Comparison of ENCODE assay signal across 10 cellular contexts in the genomic region with DNA sequence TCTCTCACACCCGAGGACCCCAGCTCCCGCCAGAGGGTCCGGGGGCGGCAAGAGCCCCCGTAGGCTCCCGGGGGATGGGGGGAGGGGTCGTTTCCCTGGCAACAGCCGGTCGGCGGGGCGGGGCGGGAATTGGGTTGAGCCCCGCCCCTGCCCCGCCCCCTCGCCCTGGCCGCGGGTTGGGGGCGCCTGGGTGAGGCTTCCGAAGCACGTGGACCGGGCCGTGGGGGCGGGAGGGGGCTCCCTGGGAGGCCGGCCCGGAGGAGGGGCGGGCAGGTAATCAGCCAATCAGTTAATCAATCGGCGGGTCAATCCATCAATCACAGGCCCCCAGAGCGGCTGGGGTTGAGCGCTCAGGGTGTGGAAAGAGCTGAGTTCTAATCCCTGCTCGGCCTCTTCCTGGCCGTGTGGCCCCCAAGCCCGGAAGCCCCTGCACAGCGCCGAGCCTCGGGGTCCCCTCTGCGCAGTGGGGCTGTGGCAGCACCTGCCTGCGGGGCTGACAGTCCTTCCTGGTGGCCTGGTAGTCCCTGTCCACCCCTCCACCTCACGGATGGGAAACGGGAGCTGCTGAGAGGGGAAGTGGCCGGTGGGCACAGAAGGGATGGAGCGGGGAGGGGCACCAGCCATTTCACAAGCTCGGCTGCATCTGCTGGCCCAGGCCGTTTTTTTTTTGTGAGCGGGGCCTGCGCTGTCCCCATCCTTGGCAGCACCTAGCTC.
A peak's percentile ranks its signal among the peaks of the same experiment; 100 is the strongest.
DNase-seq lines count a peak whose midpoint lies in the region; ATAC-seq and TF ChIP-seq lines count a peak whose summit lies in the region.
"Had no signal": no experiment of that assay in that cellular context is flagged by ENCODE, and none has a peak within 500 bp of the region (broad histone marks: within the 10 kb centered on the region; RNA-seq: fewer than 3 reads in every experiment).

No MANE protein-coding gene starts in this region.

- H4K8ac ChIP-seq in mesendoderm (ENCODE audit: low read depth, low read length): no peak overlapping the region

- H4K5ac ChIP-seq in mesendoderm (ENCODE audit: low read length): no peak overlapping the region

- peak overlapping the region; percentile 85 for H3K9ac ChIP-seq in mesendoderm (ENCODE audit: low read length)

- H3K27ac ChIP-seq in mesendoderm (ENCODE audit: low read depth, low read length) (peak overlapping the region; percentile 91), uterus (peak overlapping the region; percentile 83)

- no peak overlapping the region for H3K27ac Mint-ChIP-seq in natural killer cell treated with Interleukin-12 subunit alpha and Interleukin-12 subunit beta and Interleukin-15 and Interleukin-18, amount 100 ng/mL, for 72 hours
- H3K27ac Mint-ChIP-seq in natural killer cell: peak overlapping the region in 1 of 2 donors; percentile 29
- peak overlapping the region; percentile 85 for H3K27ac Mint-ChIP-seq in dendritic cell treated with granulocyte-macrophage colony-stimulating factor and Interleukin-4, amounts not matched to agents 40 ng/mL and 50 ng/mL, for 4 days
- H3K27ac Mint-ChIP-seq: activated B cell treated with CpG ODN at 0.5 μM for 24 hours had no signal

- H3K27me3 ChIP-seq in mesendoderm (ENCODE audit: insufficient read depth, low read length, poor library complexity) (no peaks in the 10 kb centered on the region), uterus (no peaks in the 10 kb centered on the region)

- TF ChIP-seq CTCF in natural killer cell (IDR thresholded peaks at IDR 0.05): no peak
- TF ChIP-seq CTCF in uterus (IDR thresholded peaks at IDR 0.05): no peak

- DNase-seq in natural killer cell treated with Interleukin-12 subunit alpha and Interleukin-12 subunit beta and Interleukin-15 and Interleukin-18, amount 100 ng/mL, for 72 hours (ENCODE audit: low spot score): no peak
- no peak for DNase-seq in natural killer cell
- DNase-seq in mesendoderm: peak; percentile 90
- DNase-seq in uterus: peak; percentile 63 to 75
- DNase-seq in ureter (ENCODE audit: low spot score): no peak
- no peak for DNase-seq in SIG-M5 treated with dmso at 0.1 percent for 504 hours (lab: John Stamatoyannopoulos, UW; ENCODE audit: unreplicated experiment)
- DNase-seq in NOMO-1 treated with DMSO at 0.1 percent for 48 hours (lab: John Stamatoyannopoulos, UW; ENCODE audit: unreplicated experiment): no peak
- DNase-seq: activated B cell treated with CpG ODN at 0.5 μM for 24 hours, DMS53 had no signal

- H3K36me3 Mint-ChIP-seq in natural killer cell treated with Interleukin-12 subunit alpha and Interleukin-12 subunit beta and Interleukin-15 and Interleukin-18, amount 100 ng/mL, for 72 hours: no peaks in the 10 kb centered on the region
- no peaks in the 10 kb centered on the region for H3K36me3 Mint-ChIP-seq in natural killer cell
- H3K36me3 Mint-ChIP-seq in dendritic cell treated with granulocyte-macrophage colony-stimulating factor and Interleukin-4, amounts not matched to agents 40 ng/mL and 50 ng/mL, for 4 days (ENCODE audit: low read depth): no peaks in the 10 kb centered on the region

- H3K9me3 ChIP-seq in uterus: no peaks in the 10 kb centered on the region

- peaks cover 0 to 7% of the 10 kb centered on the region in 2 donors for H3K27me3 Mint-ChIP-seq in natural killer cell treated with Interleukin-12 subunit alpha and Interleukin-12 subunit beta and Interleukin-15 and Interleukin-18, amount 100 ng/mL, for 72 hours
- H3K27me3 Mint-ChIP-seq in natural killer cell (ENCODE audit: low read depth in 2 of 2): peaks cover 0 to 18% of the 10 kb centered on the region in 2 donors
- peaks cover 2% of the 10 kb centered on the region for H3K27me3 Mint-ChIP-seq in dendritic cell treated with granulocyte-macrophage colony-stimulating factor and Interleukin-4, amounts not matched to agents 40 ng/mL and 50 ng/mL, for 4 days

- no peaks in the 10 kb centered on the region for H3K79me1 ChIP-seq in mesendoderm (ENCODE audit: low read length)

- H3K36me3 ChIP-seq in mesendoderm (ENCODE audit: control insufficient read depth, insufficient read depth, low read length): no peaks in the 10 kb centered on the region
- no peaks in the 10 kb centered on the region for H3K36me3 ChIP-seq in uterus

- no peak overlapping the region for H3K23ac ChIP-seq in mesendoderm (ENCODE audit: low read length)

- H3K4ac ChIP-seq in mesendoderm (ENCODE audit: low read depth, low read length): peak overlapping the region; percentile 74

- peak overlapping the region; percentile 52 for H2BK5ac ChIP-seq in mesendoderm (ENCODE audit: low read length)

- peak overlapping the region; percentile 88 for H3K4me2 ChIP-seq in mesendoderm (ENCODE audit: low read length)

- no CpG with 5 or more reads among the region's 46 CpGs for WGBS in mesendoderm (ENCODE audit: extremely low coverage, insufficient coverage, low lambda C conversion rate)

- ATAC-seq in natural killer cell treated with Interleukin-12 subunit alpha and Interleukin-12 subunit beta and Interleukin-15 and Interleukin-18, amount 100 ng/mL, for 72 hours: no peak
- no peak for ATAC-seq in natural killer cell

- peak overlapping the region; percentile 16 for H2BK120ac ChIP-seq in mesendoderm (ENCODE audit: low read depth, low read length)

- no peaks in the 10 kb centered on the region for H3K79me2 ChIP-seq in mesendoderm (ENCODE audit: control insufficient read depth, insufficient read depth, low read length)

- H3K9me3 Mint-ChIP-seq in natural killer cell treated with Interleukin-12 subunit alpha and Interleukin-12 subunit beta and Interleukin-15 and Interleukin-18, amount 100 ng/mL, for 72 hours: no peaks in the 10 kb centered on the region
- no peaks in the 10 kb centered on the region for H3K9me3 Mint-ChIP-seq in natural killer cell
- H3K9me3 Mint-ChIP-seq in dendritic cell treated with granulocyte-macrophage colony-stimulating factor and Interleukin-4, amounts not matched to agents 40 ng/mL and 50 ng/mL, for 4 days: peaks cover 18% of the 10 kb centered on the region
- H3K9me3 Mint-ChIP-seq: activated B cell treated with CpG ODN at 0.5 μM for 24 hours had no signal

- peak overlapping the region; percentile 10 for H2BK15ac ChIP-seq in mesendoderm (replicated peaks; ENCODE audit: low read depth)

- peak overlapping the region; percentile 89 for H3K18ac ChIP-seq in mesendoderm (ENCODE audit: low read length)

- H3K4me1 ChIP-seq in mesendoderm (ENCODE audit: control insufficient read depth, low read depth, low read length): peaks cover 6% of the 10 kb centered on the region
- no peaks in the 10 kb centered on the region for H3K4me1 ChIP-seq in uterus

- H2AK5ac ChIP-seq in mesendoderm (ENCODE audit: low read length): no peak overlapping the region

- TF ChIP-seq POLR2A in uterus (IDR thresholded peaks at IDR 0.05): no peak

- H3K4me3 ChIP-seq in mesendoderm (ENCODE audit: low read length): peak overlapping the region; percentile 55
- H3K4me3 ChIP-seq in uterus: peak overlapping the region; percentile 32 to 47

- H3K4me3 Mint-ChIP-seq in natural killer cell treated with Interleukin-12 subunit alpha and Interleukin-12 subunit beta and Interleukin-15 and Interleukin-18, amount 100 ng/mL, for 72 hours: peak overlapping the region; percentile 39
- H3K4me3 Mint-ChIP-seq in natural killer cell: no peak overlapping the region
- peak overlapping the region; percentile 85 for H3K4me3 Mint-ChIP-seq in dendritic cell treated with granulocyte-macrophage colony-stimulating factor and Interleukin-4, amounts not matched to agents 40 ng/mL and 50 ng/mL, for 4 days

- peak overlapping the region; percentile 96 for H3K56ac ChIP-seq in mesendoderm (ENCODE audit: low read length)

- H3K4me1 Mint-ChIP-seq in natural killer cell treated with Interleukin-12 subunit alpha and Interleukin-12 subunit beta and Interleukin-15 and Interleukin-18, amount 100 ng/mL, for 72 hours (ENCODE audit: low read depth in 2 of 2): peaks cover 0 to 4% of the 10 kb centered on the region in 2 donors
- H3K4me1 Mint-ChIP-seq in natural killer cell: peaks cover 0 to 7% of the 10 kb centered on the region in 2 donors
- H3K4me1 Mint-ChIP-seq in dendritic cell treated with granulocyte-macrophage colony-stimulating factor and Interleukin-4, amounts not matched to agents 40 ng/mL and 50 ng/mL, for 4 days (ENCODE audit: low read depth): peaks cover 53% of the 10 kb centered on the region

- intact Hi-C loops in natural killer cell (cut with micrococcal nuclease) (no loop called here), uterus (cut with DNase I; ENCODE audit: low total_unique reads) (no loop called here)
- intact Hi-C loops in dendritic cell treated with granulocyte-macrophage colony-stimulating factor and Interleukin-4, amounts not matched to agents 40 ng/mL and 50 ng/mL, for 4 days (cut with micrococcal nuclease): no loop called here

Comparison
In these comparisons a context has a peak if more than half of its experiments do, and no peak if none do; other contexts are left out.
1. DNase-seq: peak in mesendoderm (single experiment) and uterus (2 of 2); none in natural killer cell treated with Interleukin-12 subunit alpha and Interleukin-12 subunit beta and Interleukin-15 and Interleukin-18, amount 100 ng/mL, for 72 hours (single experiment), natural killer cell (single experiment), ureter (single experiment), SIG-M5 treated with dmso at 0.1 percent for 504 hours (single experiment) and NOMO-1 treated with DMSO at 0.1 percent for 48 hours (single experiment).